In the genomic region with DNA sequence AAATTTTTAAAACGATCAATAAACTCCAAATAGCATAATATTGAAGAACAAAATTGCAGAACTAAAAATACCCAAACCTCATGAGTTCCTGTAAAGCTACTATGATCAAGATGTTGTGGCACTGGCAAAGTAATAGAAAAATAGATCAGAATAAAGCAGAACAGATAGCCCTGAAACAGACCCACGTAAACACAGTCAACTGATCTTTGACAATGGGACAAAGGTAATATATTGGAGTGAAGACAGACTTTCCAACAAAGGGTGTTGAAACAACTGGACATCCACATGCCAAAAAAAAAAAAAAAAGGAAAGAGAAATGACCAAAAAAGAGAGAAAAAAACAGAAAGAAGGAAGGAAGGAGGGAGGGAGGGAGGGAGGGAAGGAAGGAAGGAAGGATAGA, we compare ENCODE assay signal across 13 cellular contexts.
A peak's percentile ranks its signal among the peaks of the same experiment; 100 is the strongest.
DNase-seq lines count a peak whose midpoint lies in the region; ATAC-seq and TF ChIP-seq lines count a peak whose summit lies in the region.
"Had no signal": no experiment of that assay in that cellular context is flagged by ENCODE, and none has a peak within 500 bp of the region (broad histone marks: within the 10 kb centered on the region; RNA-seq: fewer than 3 reads in every experiment).

No MANE protein-coding gene starts in this region.

- TF ChIP-seq CTCF in PC-3 (conservative IDR thresholded peaks at IDR 0.05; ENCODE audit: low read depth, low read length) = no peak

- no peak overlapping the region for H3K4me2 ChIP-seq in PC-3 (ENCODE audit: low read length)

- no peaks in the 10 kb centered on the region for H3K4me1 Mint-ChIP-seq in stimulated activated naive CD8-positive, alpha-beta T cell treated with anti-CD3 and anti-CD28 coated beads, Interleukin-15, Interleukin-2, amounts not matched to agents 100 ng/mL and 50 ng/mL, for 24 hours (ENCODE audit: low read depth)
- peaks cover 34% of the 10 kb centered on the region for H3K4me1 Mint-ChIP-seq in dendritic cell treated with granulocyte-macrophage colony-stimulating factor and Interleukin-4, amounts not matched to agents 40 ng/mL and 50 ng/mL, for 4 days (ENCODE audit: low read depth)
- H3K4me1 Mint-ChIP-seq: CD8-positive, alpha-beta memory T cell had no signal

- no peak overlapping the region for H3K4me3 ChIP-seq in PC-3 (ENCODE audit: low read length)

- no peak for DNase-seq in stimulated activated naive CD8-positive, alpha-beta T cell treated with anti-CD3 and anti-CD28 coated beads, Interleukin-15, Interleukin-2, amounts not matched to agents 100 U/mL and 50 U/mL, for 24 hours
- DNase-seq in PC-3 (no peak), OCI-M1 (lab: John Stamatoyannopoulos, UW) (no peak), NCI-H226 (no peak)
- DNase-seq in NK-92 treated with Interleukin-12 subunit alpha and Interleukin-12 subunit beta, amount 100 ng/mL, for 24 hours (lab: John Stamatoyannopoulos, UW) = no peak
- DNase-seq: BE2C; Caco-2; CD8-positive, alpha-beta memory T cell; DMS53; GF-D8 had no signal

- BruUV-seq in PC-3 (replicated peaks; lab: Mats Ljungman, UMichigan) = no TSS peak

- H3K9me2 ChIP-seq in PC-3 (replicated peaks; ENCODE audit: low read length) = no peaks in the 10 kb centered on the region

- H3K36me3 ChIP-seq in PC-3 (ENCODE audit: low read depth, low read length) = no peaks in the 10 kb centered on the region
- H3K36me3 ChIP-seq: BE2C had no signal

- H3K27me3 Mint-ChIP-seq in stimulated activated naive CD8-positive, alpha-beta T cell treated with anti-CD3 and anti-CD28 coated beads, Interleukin-15, Interleukin-2, amounts not matched to agents 100 ng/mL and 50 ng/mL, for 24 hours = no peaks in the 10 kb centered on the region
- no peaks in the 10 kb centered on the region for H3K27me3 Mint-ChIP-seq in dendritic cell treated with granulocyte-macrophage colony-stimulating factor and Interleukin-4, amounts not matched to agents 40 ng/mL and 50 ng/mL, for 4 days

- H3K79me2 ChIP-seq in PC-3 (ENCODE audit: low read length) = no peaks in the 10 kb centered on the region

- no peak overlapping the region for H3K4me3 Mint-ChIP-seq in stimulated activated naive CD8-positive, alpha-beta T cell treated with anti-CD3 and anti-CD28 coated beads, Interleukin-15, Interleukin-2, amounts not matched to agents 100 ng/mL and 50 ng/mL, for 24 hours
- no peak overlapping the region for H3K4me3 Mint-ChIP-seq in dendritic cell treated with granulocyte-macrophage colony-stimulating factor and Interleukin-4, amounts not matched to agents 40 ng/mL and 50 ng/mL, for 4 days
- H3K4me3 Mint-ChIP-seq: CD8-positive, alpha-beta memory T cell had no signal

- no peaks in the 10 kb centered on the region for H4K20me1 ChIP-seq in PC-3 (ENCODE audit: low read length)

- no peaks in the 10 kb centered on the region for H3K9me3 ChIP-seq in PC-3 (ENCODE audit: low read length)
- H3K9me3 ChIP-seq: BE2C, Caco-2 had no signal

- no peaks in the 10 kb centered on the region for H3K27me3 ChIP-seq in PC-3 (ENCODE audit: low read length)
- H3K27me3 ChIP-seq: BE2C had no signal

- CTCF ChIA-PET in PC-3 (lab: Charles Lee) = no interaction called here

- H3K27ac ChIP-seq in PC-3 (ENCODE audit: low read length) = 0 out of 2 replicates have a peak overlapping the region, but pooled peaks have one; percentile 6

- 0 out of 2 replicates have a peak overlapping the region, but pooled peaks have one; percentile 17 for H3K9ac ChIP-seq in PC-3 (ENCODE audit: low read length)

- H3K36me3 Mint-ChIP-seq in stimulated activated naive CD8-positive, alpha-beta T cell treated with anti-CD3 and anti-CD28 coated beads, Interleukin-15, Interleukin-2, amounts not matched to agents 100 ng/mL and 50 ng/mL, for 24 hours (ENCODE audit: low read depth) = no peaks in the 10 kb centered on the region
- H3K36me3 Mint-ChIP-seq in dendritic cell treated with granulocyte-macrophage colony-stimulating factor and Interleukin-4, amounts not matched to agents 40 ng/mL and 50 ng/mL, for 4 days (ENCODE audit: low read depth) = peaks cover 6% of the 10 kb centered on the region

- H2AFZ ChIP-seq in PC-3 (ENCODE audit: low read length) = no peak overlapping the region

- H3F3A ChIP-seq in PC-3 (ENCODE audit: low read length, unreplicated experiment) = no peaks in the 10 kb centered on the region

- POLR2A ChIA-PET in PC-3 (lab: Charles Lee; ENCODE audit: unreplicated experiment) = no interaction called here

- H3K27ac Mint-ChIP-seq in stimulated activated naive CD8-positive, alpha-beta T cell treated with anti-CD3 and anti-CD28 coated beads, Interleukin-15, Interleukin-2, amounts not matched to agents 100 ng/mL and 50 ng/mL, for 24 hours = peak overlapping the region; percentile 56
- H3K27ac Mint-ChIP-seq in dendritic cell treated with granulocyte-macrophage colony-stimulating factor and Interleukin-4, amounts not matched to agents 40 ng/mL and 50 ng/mL, for 4 days = peak overlapping the region; percentile 21
- H3K27ac Mint-ChIP-seq: CD8-positive, alpha-beta memory T cell had no signal

- intact Hi-C loops in PC-3 (cut with micrococcal nuclease) = no loop called here
- intact Hi-C loops in dendritic cell treated with granulocyte-macrophage colony-stimulating factor and Interleukin-4, amounts not matched to agents 40 ng/mL and 50 ng/mL, for 4 days (cut with micrococcal nuclease) = no loop called here

- ATAC-seq in stimulated activated naive CD8-positive, alpha-beta T cell treated with anti-CD3 and anti-CD28 coated beads, Interleukin-15, Interleukin-2, amounts not matched to agents 100 U/mL and 50 U/mL, for 24 hours = no peak
- no peak for ATAC-seq in PC-3
- ATAC-seq: HCT116 had no signal

- H3K4me1 ChIP-seq in PC-3 (ENCODE audit: insufficient read depth, low read length) = peaks cover 27% of the 10 kb centered on the region
- H3K4me1 ChIP-seq: BE2C, Caco-2 had no signal

- H3K9me3 Mint-ChIP-seq in stimulated activated naive CD8-positive, alpha-beta T cell treated with anti-CD3 and anti-CD28 coated beads, Interleukin-15, Interleukin-2, amounts not matched to agents 100 ng/mL and 50 ng/mL, for 24 hours = no peaks in the 10 kb centered on the region
- peaks cover 8% of the 10 kb centered on the region for H3K9me3 Mint-ChIP-seq in dendritic cell treated with granulocyte-macrophage colony-stimulating factor and Interleukin-4, amounts not matched to agents 40 ng/mL and 50 ng/mL, for 4 days
